1 cellular context compared by ENCODE assay signal in genomic region chr9:130815242-130815808, GRCh38.
TF ChIP-seq lines count a peak whose summit lies in the region.

No MANE protein-coding gene starts in this region.

TF ChIP-seq in WTC11, 78 proteins besides CTCF, POLR2A, EP300 and RAD21 (continued from another document):
- TF ChIP-seq ZNF425 (CRISPR knock-in tag; conservative IDR thresholded peaks at IDR 0.05) (no peak), PRDM15 (CRISPR knock-in tag; IDR thresholded peaks at IDR 0.05) (no peak), FOXJ3 (CRISPR knock-in tag; IDR thresholded peaks at IDR 0.05; ENCODE audit: borderline replicate concordance) (no peak), NR3C1 (CRISPR knock-in tag; conservative IDR thresholded peaks at IDR 0.05; ENCODE audit: low read depth) (no peak), USF2 (CRISPR knock-in tag; IDR thresholded peaks at IDR 0.05) (no peak), RELA (CRISPR knock-in tag; IDR thresholded peaks at IDR 0.05; ENCODE audit: borderline replicate concordance) (no peak)
